Comparison of ENCODE assay signal across 24 cellular contexts in genomic region chr1:206497363-206497762, GRCh38. TPM values are rescaled to one million over a fixed set of nuclear protein-coding genes. Genes with fewer than 3 reads are reported as not detected.
DNase-seq lines count a peak whose midpoint lies in the region; ATAC-seq, FAIRE-seq and TF ChIP-seq lines count a peak whose summit lies in the region.
"Had no signal": no experiment of that assay in that cellular context is flagged by ENCODE, and none has a peak within 500 bp of the region (broad histone marks: within the 10 kb centered on the region; RNA-seq: fewer than 3 reads in every experiment).

No MANE protein-coding gene starts in this region.

- no peaks in the 10 kb centered on the region for H3K27me3 Mint-ChIP-seq in activated CD8-positive, alpha-beta T cell treated with anti-CD3 and anti-CD28 coated beads for 36 hours
- no peaks in the 10 kb centered on the region for H3K27me3 Mint-ChIP-seq in activated CD8-positive, alpha-beta T cell treated with anti-CD3 and anti-CD28 coated beads, Interleukin-2, amount 10 ng/mL, durations not matched to agents 7 days and 5 days (ENCODE audit: low read depth)
- no peaks in the 10 kb centered on the region for H3K27me3 Mint-ChIP-seq in activated naive CD8-positive, alpha-beta T cell treated with anti-CD3 and anti-CD28 coated beads for 36 hours
- H3K27me3 Mint-ChIP-seq: activated T-helper 17 cell treated with anti-CD3 and anti-CD28 coated beads, Interleukin-2, amount 50 U/mL, for 72 hours; stimulated activated naive CD8-positive, alpha-beta T cell treated with anti-CD3 and anti-CD28 coated beads, Interleukin-15, Interleukin-2, amounts not matched to agents 100 ng/mL and 50 ng/mL, for 24 hours had no signal

- H3K36me3 ChIP-seq in tibial nerve = peaks cover 0 to 4% (median 0%) of the 10 kb centered on the region in 3 donors
- H3K36me3 ChIP-seq: left ventricle myocardium inferior, thyroid gland had no signal

- no peak overlapping the region for H3K27ac ChIP-seq in tibial nerve
- H3K27ac ChIP-seq: brain microvascular endothelial cell, left ventricle myocardium inferior had no signal

- H3K4me3 ChIP-seq in tibial nerve = no peak overlapping the region
- H3K4me3 ChIP-seq: left ventricle myocardium inferior, thyroid gland had no signal

- 64 to 68% methylated on average over 4 of the region's 4 CpGs for WGBS in tibial nerve, 2 donors

- CTCF ChIA-PET in activated CD8-positive, alpha-beta T cell treated with anti-CD3 and anti-CD28 coated beads for 36 hours (lab: Charles Lee) = interaction anchor here (0.8 to 3.6 kb wide), 7 partner anchors 8 to 520 kb away, joined by 3 to 41 read pairs (median 12); no protein-coding TSS in a partner anchor
- CTCF ChIA-PET in activated CD8-positive, alpha-beta T cell treated with anti-CD3 and anti-CD28 coated beads, Interleukin-2, amount 10 ng/mL, durations not matched to agents 7 days and 5 days (lab: Charles Lee) = interaction anchor here (0.8 to 1.9 kb wide), 3 partner anchors 8 to 162 kb away, joined by 3 to 7 read pairs (median 3); no protein-coding TSS in a partner anchor

- intact Hi-C loops in activated CD8-positive, alpha-beta T cell treated with anti-CD3 and anti-CD28 coated beads for 36 hours (cut with micrococcal nuclease) = no loop called here

- TF ChIP-seq CTCF in activated CD8-positive, alpha-beta T cell treated with anti-CD3 and anti-CD28 coated beads for 36 hours (IDR thresholded peaks at IDR 0.05) = no peak
- no peak for TF ChIP-seq CTCF in tibial nerve (IDR thresholded peaks at IDR 0.05)

- H3K27me3 ChIP-seq in tibial nerve = no peaks in the 10 kb centered on the region
- H3K27me3 ChIP-seq: brain microvascular endothelial cell, thyroid gland had no signal

- H3K9me3 Mint-ChIP-seq in activated CD8-positive, alpha-beta T cell treated with anti-CD3 and anti-CD28 coated beads for 36 hours = no peaks in the 10 kb centered on the region
- no peaks in the 10 kb centered on the region for H3K9me3 Mint-ChIP-seq in activated CD8-positive, alpha-beta T cell treated with anti-CD3 and anti-CD28 coated beads, Interleukin-2, amount 10 ng/mL, durations not matched to agents 7 days and 5 days (ENCODE audit: insufficient read depth)
- no peaks in the 10 kb centered on the region for H3K9me3 Mint-ChIP-seq in activated naive CD8-positive, alpha-beta T cell treated with anti-CD3 and anti-CD28 coated beads for 36 hours
- H3K9me3 Mint-ChIP-seq in stimulated activated effector memory CD8-positive, alpha-beta T cell treated with anti-CD3 and anti-CD28 coated beads, Interleukin-12 subunit alpha, Interleukin-12 subunit beta, amount 100 ng/mL, for 72 hours = no peaks in the 10 kb centered on the region
- H3K9me3 Mint-ChIP-seq: activated T-helper 17 cell treated with anti-CD3 and anti-CD28 coated beads, Interleukin-2, amount 50 U/mL, for 72 hours; stimulated activated naive CD8-positive, alpha-beta T cell treated with anti-CD3 and anti-CD28 coated beads, Interleukin-15, Interleukin-2, amounts not matched to agents 100 ng/mL and 50 ng/mL, for 24 hours had no signal

- POLR2A ChIA-PET in activated CD8-positive, alpha-beta T cell treated with anti-CD3 and anti-CD28 coated beads for 36 hours (lab: Charles Lee) = interaction anchor here (0.7 to 2.1 kb wide), 3 partner anchors 10 to 66 kb away, joined by 3 to 6 read pairs (median 4); partner anchors contain the start of gene RASSF5
- POLR2A ChIA-PET in activated CD8-positive, alpha-beta T cell treated with anti-CD3 and anti-CD28 coated beads, Interleukin-2, amount 10 ng/mL, durations not matched to agents 7 days and 5 days (lab: Charles Lee) = interaction anchor here (0.6 to 2.1 kb wide), 2 partner anchors 18 to 61 kb away, joined by 3 to 5 read pairs; no protein-coding TSS in a partner anchor

- no peak for TF ChIP-seq POLR2A in tibial nerve (IDR thresholded peaks at IDR 0.05)

- peaks cover 0 to 43% (median 18%) of the 10 kb centered on the region in 4 donors for H3K4me1 ChIP-seq in tibial nerve

- H3K27ac Mint-ChIP-seq in activated CD8-positive, alpha-beta T cell treated with anti-CD3 and anti-CD28 coated beads for 36 hours = peak overlapping the region; percentile 68
- no peak overlapping the region for H3K27ac Mint-ChIP-seq in activated CD8-positive, alpha-beta T cell treated with anti-CD3 and anti-CD28 coated beads, Interleukin-2, amount 10 ng/mL, durations not matched to agents 7 days and 5 days
- H3K27ac Mint-ChIP-seq in activated naive CD8-positive, alpha-beta T cell treated with anti-CD3 and anti-CD28 coated beads for 36 hours = peak overlapping the region; percentile 74
- H3K27ac Mint-ChIP-seq in stimulated activated effector memory CD8-positive, alpha-beta T cell treated with anti-CD3 and anti-CD28 coated beads, Interleukin-12 subunit alpha, Interleukin-12 subunit beta, amount 100 ng/mL, for 72 hours = peak overlapping the region; percentile 97

- TF ChIP-seq EP300 in tibial nerve (IDR thresholded peaks at IDR 0.05) = no peak

- FAIRE-seq in GM18507 (lab: Jason Lieb, UNC) = peak; percentile 80
- FAIRE-seq: G401.6, H1 had no signal

- H3K9me3 ChIP-seq in tibial nerve = no peaks in the 10 kb centered on the region
- H3K9me3 ChIP-seq: left ventricle myocardium inferior, SK-N-SH, thyroid gland had no signal

- peaks cover 14% of the 10 kb centered on the region for H3K4me1 Mint-ChIP-seq in activated CD8-positive, alpha-beta T cell treated with anti-CD3 and anti-CD28 coated beads for 36 hours (ENCODE audit: low read depth)
- peaks cover 7% of the 10 kb centered on the region for H3K4me1 Mint-ChIP-seq in activated CD8-positive, alpha-beta T cell treated with anti-CD3 and anti-CD28 coated beads, Interleukin-2, amount 10 ng/mL, durations not matched to agents 7 days and 5 days (ENCODE audit: low read depth)
- H3K4me1 Mint-ChIP-seq in activated naive CD8-positive, alpha-beta T cell treated with anti-CD3 and anti-CD28 coated beads for 36 hours = peaks cover 25% of the 10 kb centered on the region
- peaks cover 15% of the 10 kb centered on the region for H3K4me1 Mint-ChIP-seq in stimulated activated effector memory CD8-positive, alpha-beta T cell treated with anti-CD3 and anti-CD28 coated beads, Interleukin-12 subunit alpha, Interleukin-12 subunit beta, amount 100 ng/mL, for 72 hours

- ATAC-seq in activated CD8-positive, alpha-beta T cell treated with anti-CD3 and anti-CD28 coated beads for 36 hours = no peak
- ATAC-seq in activated CD8-positive, alpha-beta T cell treated with anti-CD3 and anti-CD28 coated beads, Interleukin-2, amount 10 ng/mL, durations not matched to agents 7 days and 5 days = no peak
- no peak for ATAC-seq in stimulated activated effector memory CD8-positive, alpha-beta T cell treated with anti-CD3 and anti-CD28 coated beads, Interleukin-12 subunit alpha, Interleukin-12 subunit beta, amount 100 ng/mL, for 72 hours
- no peak for ATAC-seq in GM19395 (IDR thresholded peaks at IDR 0.05; ENCODE audit: unreplicated experiment)
- ATAC-seq: activated T-helper 17 cell treated with anti-CD3 and anti-CD28 coated beads, Interleukin-2, amount 50 U/mL, for 72 hours had no signal

- H3K4me3 Mint-ChIP-seq in activated CD8-positive, alpha-beta T cell treated with anti-CD3 and anti-CD28 coated beads for 36 hours = no peak overlapping the region
- H3K4me3 Mint-ChIP-seq in activated CD8-positive, alpha-beta T cell treated with anti-CD3 and anti-CD28 coated beads, Interleukin-2, amount 10 ng/mL, durations not matched to agents 7 days and 5 days = no peak overlapping the region
- no peak overlapping the region for H3K4me3 Mint-ChIP-seq in activated naive CD8-positive, alpha-beta T cell treated with anti-CD3 and anti-CD28 coated beads for 36 hours
- no peak overlapping the region for H3K4me3 Mint-ChIP-seq in stimulated activated effector memory CD8-positive, alpha-beta T cell treated with anti-CD3 and anti-CD28 coated beads, Interleukin-12 subunit alpha, Interleukin-12 subunit beta, amount 100 ng/mL, for 72 hours
- H3K4me3 Mint-ChIP-seq: activated T-helper 17 cell treated with anti-CD3 and anti-CD28 coated beads, Interleukin-2, amount 50 U/mL, for 72 hours; stimulated activated naive CD8-positive, alpha-beta T cell treated with anti-CD3 and anti-CD28 coated beads, Interleukin-15, Interleukin-2, amounts not matched to agents 100 ng/mL and 50 ng/mL, for 24 hours had no signal

- DNase-seq in activated CD8-positive, alpha-beta T cell treated with anti-CD3 and anti-CD28 coated beads for 36 hours = no peak
- no peak for DNase-seq in activated CD8-positive, alpha-beta T cell treated with anti-CD3 and anti-CD28 coated beads, Interleukin-2, amount 10 ng/mL, durations not matched to agents 7 days and 5 days
- no peak for DNase-seq in GM18507 (ENCODE audit: extremely low spot score, insufficient read length, low read depth)
- no peak for DNase-seq in activated naive CD8-positive, alpha-beta T cell treated with anti-CD3 and anti-CD28 coated beads for 36 hours
- DNase-seq in stimulated activated effector memory CD8-positive, alpha-beta T cell treated with anti-CD3 and anti-CD28 coated beads, Interleukin-12 subunit alpha, Interleukin-12 subunit beta, amount 100 ng/mL, for 72 hours (ENCODE audit: low spot score in 2 of 2) = no peak
- DNase-seq in hepatic stellate cell (ENCODE audit: low spot score) = no peak
- DNase-seq in tibial nerve (ENCODE audit: low spot score in 2 of 2) = no peak
- DNase-seq: activated CD4-positive, alpha-beta T cell treated with anti-CD3 and anti-CD28 coated beads, Interleukin-2, amount 50 U/mL, for 1 hour; activated CD8-positive, alpha-beta memory T cell treated with anti-CD3 and anti-CD28 coated beads, Interleukin-2, amount 50 U/mL, for 4 hours; AML-193; brain microvascular endothelial cell; islet precursor cell; left ventricle myocardium inferior; MV-4-11; NCI-H446 treated with DMSO at 0.1 percent for 48 hours; occipital lobe; OCI-M1; SK-N-SH; thyroid gland had no signal

- H3K36me3 Mint-ChIP-seq in activated CD8-positive, alpha-beta T cell treated with anti-CD3 and anti-CD28 coated beads for 36 hours (ENCODE audit: low read depth) = peaks cover 7% of the 10 kb centered on the region
- peaks cover 55% of the 10 kb centered on the region for H3K36me3 Mint-ChIP-seq in activated CD8-positive, alpha-beta T cell treated with anti-CD3 and anti-CD28 coated beads, Interleukin-2, amount 10 ng/mL, durations not matched to agents 7 days and 5 days (ENCODE audit: low read depth)
- H3K36me3 Mint-ChIP-seq in activated naive CD8-positive, alpha-beta T cell treated with anti-CD3 and anti-CD28 coated beads for 36 hours = peaks cover 9% of the 10 kb centered on the region
- peaks cover 59% of the 10 kb centered on the region for H3K36me3 Mint-ChIP-seq in stimulated activated effector memory CD8-positive, alpha-beta T cell treated with anti-CD3 and anti-CD28 coated beads, Interleukin-12 subunit alpha, Interleukin-12 subunit beta, amount 100 ng/mL, for 72 hours

RNA-seq across cellular contexts. Expression of gene RASSF5, which starts 10.0 kb away (rescaled TPM):
- 100 to 1,000 TPM; 215 to 218 TPM for total RNA-seq in activated CD8-positive, alpha-beta T cell treated with anti-CD3 and anti-CD28 coated beads for 36 hours
- 100 to 1,000 TPM; 192 to 195 TPM for total RNA-seq in activated CD8-positive, alpha-beta T cell treated with anti-CD3 and anti-CD28 coated beads, Interleukin-2, amount 10 ng/mL, durations not matched to agents 7 days and 5 days
- total RNA-seq in activated naive CD8-positive, alpha-beta T cell treated with anti-CD3 and anti-CD28 coated beads for 36 hours = 100 to 1,000 TPM; 223 to 226 TPM
- 10 to 100 TPM; 24.0 to 32.9 (median 30.2) TPM for total RNA-seq in tibial nerve

RNA-seq across cellular contexts. Expression of gene IKBKE, which starts 27.1 kb away (rescaled TPM):
- 10 to 100 TPM; 14.3 to 14.9 TPM for total RNA-seq in activated CD8-positive, alpha-beta T cell treated with anti-CD3 and anti-CD28 coated beads for 36 hours
- total RNA-seq in activated CD8-positive, alpha-beta T cell treated with anti-CD3 and anti-CD28 coated beads, Interleukin-2, amount 10 ng/mL, durations not matched to agents 7 days and 5 days = 10 to 100 TPM; 68.3 to 70.1 TPM
- 10 to 100 TPM; 18.7 to 19.8 TPM for total RNA-seq in activated naive CD8-positive, alpha-beta T cell treated with anti-CD3 and anti-CD28 coated beads for 36 hours
- total RNA-seq in tibial nerve = 10 to 100 TPM in 1 of 4 donors, 1 to 10 TPM in 3; 1.5 to 18.0 (median 3.7) TPM

Comparison
In these comparisons a context has a peak if more than half of its experiments do, and no peak if none do; other contexts are left out.
1. RNA of gene RASSF5, which starts 10.0 kb away (total RNA-seq): 223 to 226 TPM in activated naive CD8-positive, alpha-beta T cell treated with anti-CD3 and anti-CD28 coated beads for 36 hours, 215 to 218 TPM in activated CD8-positive, alpha-beta T cell treated with anti-CD3 and anti-CD28 coated beads for 36 hours and 192 to 195 TPM in activated CD8-positive, alpha-beta T cell treated with anti-CD3 and anti-CD28 coated beads, Interleukin-2, amount 10 ng/mL, durations not matched to agents 7 days and 5 days; 24.0 to 32.9 TPM in tibial nerve; every median in the first group is over 4 times any median in the second.